In the genomic region with DNA sequence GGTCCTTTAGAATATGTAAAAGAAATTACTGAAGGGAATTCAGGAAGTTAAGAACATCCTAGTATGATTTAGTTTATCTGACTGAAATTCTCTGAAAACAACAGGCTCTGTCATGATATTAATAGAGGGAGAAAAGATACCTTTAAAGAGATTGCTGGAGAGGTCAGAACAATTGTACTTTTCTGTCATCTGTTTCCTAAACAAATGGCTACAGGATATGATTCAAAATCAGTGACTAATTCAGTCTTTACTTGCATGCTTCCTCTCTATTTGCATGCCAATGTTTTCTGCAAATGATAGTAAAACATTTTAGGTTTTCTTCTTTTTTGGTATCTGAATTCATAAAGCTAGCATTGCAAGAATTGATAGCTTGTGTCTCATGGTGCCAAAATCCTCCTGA, we compare ENCODE assay signal across 25 cellular contexts.
DNase-seq lines count a peak whose midpoint lies in the region; ATAC-seq, FAIRE-seq and TF ChIP-seq lines count a peak whose summit lies in the region.
"Had no signal": no experiment of that assay in that cellular context is flagged by ENCODE, and none has a peak within 500 bp of the region (broad histone marks: within the 10 kb centered on the region; RNA-seq: fewer than 3 reads in every experiment).

No MANE protein-coding gene starts in this region.

- no peak for TF ChIP-seq POLR2A in H54 (IDR thresholded peaks at IDR 0.05; ENCODE audit: low read depth, low read length)
- peak; percentile 38 for TF ChIP-seq POLR2A in endothelial cell of umbilical vein (IDR thresholded peaks at IDR 0.05; ENCODE audit: low read depth, low read length)

- H3K4me1 ChIP-seq in endothelial cell of umbilical vein (ENCODE audit: control insufficient read depth, extremely low read depth, insufficient read depth, low read length) = peaks cover 16% of the 10 kb centered on the region
- H3K4me1 ChIP-seq: spleen, tibial artery had no signal

- dilution Hi-C loops in endothelial cell of umbilical vein (cut with MboI; ENCODE audit: extremely low pct_ligation_motif_present, low sequenced_read_pairs) = no loop called here

- H4K20me1 ChIP-seq in endothelial cell of umbilical vein (replicated peaks; ENCODE audit: control insufficient read depth, extremely low read depth, insufficient read depth, low read length) = no peaks in the 10 kb centered on the region

- no peak overlapping the region for H2AFZ ChIP-seq in endothelial cell of umbilical vein (ENCODE audit: low read depth, low read length)

- DNase-seq in H54 (ENCODE audit: insufficient read length, low spot score) (no peak), RKO (ENCODE audit: low spot score) (peak; percentile 68), endothelial cell of umbilical vein (ENCODE audit: low read depth, low spot score) (peak; percentile 71), lung microvascular endothelial cell (ENCODE audit: low read depth in 2 of 2) (peak; percentile 9 to 67), cardiac septum (ENCODE audit: low spot score) (no peak)
- DNase-seq in activated effector memory CD4-positive, alpha-beta T cell treated with Interleukin-2 at 50 U/mL for 16 hours = no peak
- DNase-seq: activated CD4-positive, alpha-beta T cell treated with anti-CD3 and anti-CD28 coated beads, Interleukin-2, amount 50 U/mL, for 1 hour; activated CD8-positive, alpha-beta memory T cell treated with anti-CD3 and anti-CD28 coated beads, Interleukin-2, amount 50 U/mL, for 48 hours; activated effector memory CD4-positive, alpha-beta T cell treated with anti-CD3 and anti-CD28 coated beads, Interleukin-2, amount 50 U/mL, for 16 hours; activated naive CD8-positive, alpha-beta T cell treated with anti-CD3 and anti-CD28 coated beads, Interleukin-2, amount 50 U/mL, for 24 hours; caudate nucleus; CD4-positive, alpha-beta memory T cell; DMS153; left cardiac atrium; naive B cell; NCI-H146; NCI-H510A treated with DMSO at 0.1 percent for 48 hours; nucleus accumbens; spleen; stimulated activated CD4-positive, alpha-beta T cell treated with anti-CD3 and anti-CD28 coated beads, Interleukin-4, amount 100 ng/mL, for 4 hours; tibial artery had no signal

- H3K79me2 ChIP-seq in endothelial cell of umbilical vein (ENCODE audit: control insufficient read depth, insufficient read depth, low read length) = no peaks in the 10 kb centered on the region

- BruUV-seq in endothelial cell of umbilical vein (replicated peaks; lab: Mats Ljungman, UMichigan) = no TSS peak

- peak overlapping the region; percentile 41 for H3K27ac ChIP-seq in endothelial cell of umbilical vein (ENCODE audit: insufficient read depth, low read depth, low read length)
- H3K27ac ChIP-seq: SK-N-MC, spleen, tibial artery had no signal

- no peaks in the 10 kb centered on the region for H3K27me3 ChIP-seq in endothelial cell of umbilical vein (ENCODE audit: control insufficient read depth in 2 of 2, insufficient read depth in 2 of 2, low read length in 2 of 2)
- H3K27me3 ChIP-seq: spleen, tibial artery had no signal

- no peak for TF ChIP-seq CTCF in endothelial cell of umbilical vein (IDR thresholded peaks at IDR 0.05; ENCODE audit: extremely low read depth in 1 of 2, insufficient read depth in 1 of 2, low read depth in 1 of 2, low read length in 2 of 2)

- no peaks in the 10 kb centered on the region for H3K9me3 ChIP-seq in endothelial cell of umbilical vein (replicated peaks; ENCODE audit: control insufficient read depth, insufficient read depth, low read length)
- H3K9me3 ChIP-seq: tibial artery had no signal

- no peaks in the 10 kb centered on the region for H3K9me1 ChIP-seq in endothelial cell of umbilical vein (replicated peaks; ENCODE audit: control insufficient read depth, extremely low read depth, insufficient read depth, low read length)

- CTCF ChIA-PET in endothelial cell of umbilical vein (lab: Charles Lee) = interaction anchor here (0.8 to 1.6 kb wide), 3 partner anchors 8 to 19 kb away, joined by 3 to 4 read pairs (median 3); no protein-coding TSS in a partner anchor

- H3K36me3 ChIP-seq in endothelial cell of umbilical vein (ENCODE audit: control insufficient read depth in 2 of 2, extremely low read depth in 1 of 2, insufficient read depth in 2 of 2, low read length in 2 of 2) = no peaks in the 10 kb centered on the region
- H3K36me3 ChIP-seq: spleen, tibial artery had no signal

- ATAC-seq in HG02763 (IDR thresholded peaks at IDR 0.05; ENCODE audit: unreplicated experiment) = no peak
- no peak for ATAC-seq in HG02885 (IDR thresholded peaks at IDR 0.05; ENCODE audit: poor library complexity, unreplicated experiment)
- ATAC-seq: activated naive CD8-positive, alpha-beta T cell treated with anti-CD3 and anti-CD28 coated beads, Interleukin-2, amount 50 U/mL, for 24 hours; GM12878; left cardiac atrium had no signal

- POLR2A ChIA-PET in endothelial cell of umbilical vein (lab: Charles Lee) = no interaction called here

- peak overlapping the region; percentile 37 for H3K9ac ChIP-seq in endothelial cell of umbilical vein (replicated peaks; ENCODE audit: extremely low read depth, insufficient read depth, low read length)

- FAIRE-seq in H54 (lab: Jason Lieb, UNC) (peak; percentile 76), endothelial cell of umbilical vein (lab: Jason Lieb, UNC) (peak; percentile 64)
- FAIRE-seq: GM12878 had no signal

- peak overlapping the region; percentile 84 for H3K4me2 ChIP-seq in endothelial cell of umbilical vein (ENCODE audit: insufficient read depth, low read length)

- intact Hi-C loops in endothelial cell of umbilical vein (cut with micrococcal nuclease) (loop anchor here (1.0 kb wide), 1 partner anchor 825 kb away; no protein-coding TSS in a partner anchor), cardiac septum (cut with DNase I) (no loop called here)

- no peak overlapping the region for H3K4me3 ChIP-seq in endothelial cell of umbilical vein (replicated peaks in 1 of 3; ENCODE audit: insufficient read depth in 1 of 3, low read depth in 1 of 3, low read length in 3 of 3)
- H3K4me3 ChIP-seq: GM12878, SK-N-MC, spleen, tibial artery had no signal

TF ChIP-seq in endothelial cell of umbilical vein, 7 proteins besides CTCF, POLR2A, EP300 and RAD21:
- TF ChIP-seq POLR2AphosphoS5 (IDR thresholded peaks at IDR 0.05; ENCODE audit: insufficient read depth, low read depth, low read length) (peak; percentile 30), MAX (IDR thresholded peaks at IDR 0.05; ENCODE audit: insufficient read depth, insufficient read length) (no peak), JUN (IDR thresholded peaks at IDR 0.05; ENCODE audit: borderline replicate concordance, insufficient read depth, insufficient read length, low read depth) (peak; percentile 95), EZH2 (IDR thresholded peaks at IDR 0.05; ENCODE audit: borderline replicate concordance, low read depth, low read length, severe bottlenecking) (no peak), FOS (IDR thresholded peaks at IDR 0.05; ENCODE audit: borderline replicate concordance, insufficient read depth, low read length) (peak; percentile 83), GATA2 (IDR thresholded peaks at IDR 0.05; ENCODE audit: insufficient read depth, insufficient read length, low read depth, low read length) (peak; percentile 37), MYC (IDR thresholded peaks at IDR 0.05; ENCODE audit: low read depth, low read length) (no peak)

Comparison
In these comparisons a context has a peak if more than half of its experiments do, and no peak if none do; other contexts are left out.
1. DNase-seq: peak in RKO (single experiment), endothelial cell of umbilical vein (single experiment) and lung microvascular endothelial cell (2 of 2); none in H54 (single experiment), cardiac septum (single experiment) and activated effector memory CD4-positive, alpha-beta T cell treated with Interleukin-2 at 50 U/mL for 16 hours (single experiment).